Comparison of ENCODE assay signal across 1 cellular context in the genomic region with DNA sequence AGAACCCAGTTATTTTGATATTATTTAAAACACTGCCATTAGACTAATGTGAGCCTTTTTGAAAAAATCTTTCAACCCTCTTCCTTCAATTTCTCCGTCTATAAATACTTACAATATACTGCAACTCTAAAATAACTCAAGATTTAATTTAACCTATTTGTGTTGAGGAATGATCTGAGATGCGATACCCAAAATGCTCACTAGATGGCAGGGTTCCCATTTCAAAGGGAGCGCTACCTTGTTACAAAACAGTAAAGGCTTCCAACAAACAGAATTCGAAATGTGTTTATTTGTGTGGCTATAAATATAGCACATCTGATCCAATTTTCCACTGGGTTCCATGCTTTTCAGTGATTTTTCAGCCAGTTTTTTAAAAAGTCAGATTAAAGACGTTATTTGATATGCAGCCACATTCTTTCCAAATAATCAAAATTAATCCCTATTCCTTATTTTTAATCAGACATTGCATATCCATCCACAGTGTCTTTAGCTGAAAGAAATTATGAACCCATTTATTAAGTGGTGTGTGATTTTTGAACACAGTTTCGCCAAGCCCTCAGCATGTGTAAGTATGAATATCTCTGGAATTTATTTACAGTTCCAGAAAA.
TF ChIP-seq lines count a peak whose summit lies in the region.

No MANE protein-coding gene starts in this region.

TF ChIP-seq in WTC11, 78 proteins besides CTCF, POLR2A, EP300 and RAD21 (continued from another document):
- TF ChIP-seq, protein P1, sequence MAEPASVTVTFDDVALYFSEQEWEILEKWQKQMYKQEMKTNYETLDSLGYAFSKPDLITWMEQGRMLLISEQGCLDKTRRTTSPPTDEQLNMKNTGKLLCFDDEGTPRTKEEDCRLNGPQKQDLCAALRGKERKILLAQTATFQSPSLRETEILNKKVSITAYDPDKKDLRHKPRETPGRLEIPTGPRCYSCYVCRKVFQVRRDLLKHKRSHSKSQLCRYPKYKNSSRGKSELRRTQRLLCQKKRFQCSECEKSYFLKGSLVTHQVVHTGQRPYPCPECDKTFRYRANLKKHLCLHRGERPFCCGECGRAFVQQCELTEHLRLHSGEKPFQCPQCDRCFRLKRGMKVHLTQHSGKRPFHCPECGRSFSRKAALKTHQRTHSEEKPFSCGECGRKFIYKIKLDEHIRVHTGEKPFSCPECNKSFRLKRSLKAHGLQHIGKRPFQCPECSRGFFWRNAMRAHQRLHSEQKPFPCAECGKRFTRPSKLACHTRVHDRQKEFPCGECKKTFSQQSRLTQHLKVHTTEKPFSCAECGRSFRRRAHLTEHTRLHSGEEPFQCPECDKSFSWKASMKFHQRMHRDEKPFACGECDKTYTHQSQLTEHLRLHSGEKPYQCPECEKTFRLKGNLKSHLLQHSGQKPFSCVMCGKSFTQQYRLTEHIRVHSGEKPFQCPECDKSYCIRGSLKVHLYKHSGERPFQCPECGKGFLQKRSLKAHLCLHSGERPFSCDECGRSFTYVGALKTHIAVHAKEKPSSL (CRISPR knock-in tag; conservative IDR thresholded peaks at IDR 0.05): no peak
- TF ChIP-seq ZNF423 (CRISPR knock-in tag; IDR thresholded peaks at IDR 0.05) (no peak), CREM (CRISPR knock-in tag; IDR thresholded peaks at IDR 0.05) (no peak), ZNF396 (CRISPR knock-in tag; IDR thresholded peaks at IDR 0.05; ENCODE audit: borderline replicate concordance) (no peak), GABPB1 (CRISPR knock-in tag; IDR thresholded peaks at IDR 0.05) (no peak), ATF1 (CRISPR knock-in tag; IDR thresholded peaks at IDR 0.05) (no peak), NR1H2 (CRISPR knock-in tag; IDR thresholded peaks at IDR 0.05) (no peak), NR2C2 (CRISPR knock-in tag; IDR thresholded peaks at IDR 0.05) (no peak)
- TF ChIP-seq, protein P2, sequence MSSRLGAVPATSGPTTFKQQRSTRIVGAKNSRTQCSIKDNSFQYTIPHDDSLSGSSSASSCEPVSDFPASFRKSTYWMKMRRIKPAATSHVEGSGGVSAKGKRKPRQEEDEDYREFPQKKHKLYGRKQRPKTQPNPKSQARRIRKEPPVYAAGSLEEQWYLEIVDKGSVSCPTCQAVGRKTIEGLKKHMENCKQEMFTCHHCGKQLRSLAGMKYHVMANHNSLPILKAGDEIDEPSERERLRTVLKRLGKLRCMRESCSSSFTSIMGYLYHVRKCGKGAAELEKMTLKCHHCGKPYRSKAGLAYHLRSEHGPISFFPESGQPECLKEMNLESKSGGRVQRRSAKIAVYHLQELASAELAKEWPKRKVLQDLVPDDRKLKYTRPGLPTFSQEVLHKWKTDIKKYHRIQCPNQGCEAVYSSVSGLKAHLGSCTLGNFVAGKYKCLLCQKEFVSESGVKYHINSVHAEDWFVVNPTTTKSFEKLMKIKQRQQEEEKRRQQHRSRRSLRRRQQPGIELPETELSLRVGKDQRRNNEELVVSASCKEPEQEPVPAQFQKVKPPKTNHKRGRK (CRISPR knock-in tag; IDR thresholded peaks at IDR 0.05; ENCODE audit: borderline replicate concordance): no peak
- TF ChIP-seq, protein P3, sequence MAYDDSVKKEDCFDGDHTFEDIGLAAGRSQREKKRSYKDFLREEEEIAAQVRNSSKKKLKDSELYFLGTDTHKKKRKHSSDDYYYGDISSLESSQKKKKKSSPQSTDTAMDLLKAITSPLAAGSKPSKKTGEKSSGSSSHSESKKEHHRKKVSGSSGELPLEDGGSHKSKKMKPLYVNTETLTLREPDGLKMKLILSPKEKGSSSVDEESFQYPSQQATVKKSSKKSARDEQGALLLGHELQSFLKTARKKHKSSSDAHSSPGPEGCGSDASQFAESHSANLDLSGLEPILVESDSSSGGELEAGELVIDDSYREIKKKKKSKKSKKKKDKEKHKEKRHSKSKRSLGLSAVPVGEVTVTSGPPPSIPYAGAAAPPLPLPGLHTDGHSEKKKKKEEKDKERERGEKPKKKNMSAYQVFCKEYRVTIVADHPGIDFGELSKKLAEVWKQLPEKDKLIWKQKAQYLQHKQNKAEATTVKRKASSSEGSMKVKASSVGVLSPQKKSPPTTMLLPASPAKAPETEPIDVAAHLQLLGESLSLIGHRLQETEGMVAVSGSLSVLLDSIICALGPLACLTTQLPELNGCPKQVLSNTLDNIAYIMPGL (CRISPR knock-in tag; IDR thresholded peaks at IDR 0.05): no peak
